Comparison of ENCODE assay signal across 28 cellular contexts in the genomic region with DNA sequence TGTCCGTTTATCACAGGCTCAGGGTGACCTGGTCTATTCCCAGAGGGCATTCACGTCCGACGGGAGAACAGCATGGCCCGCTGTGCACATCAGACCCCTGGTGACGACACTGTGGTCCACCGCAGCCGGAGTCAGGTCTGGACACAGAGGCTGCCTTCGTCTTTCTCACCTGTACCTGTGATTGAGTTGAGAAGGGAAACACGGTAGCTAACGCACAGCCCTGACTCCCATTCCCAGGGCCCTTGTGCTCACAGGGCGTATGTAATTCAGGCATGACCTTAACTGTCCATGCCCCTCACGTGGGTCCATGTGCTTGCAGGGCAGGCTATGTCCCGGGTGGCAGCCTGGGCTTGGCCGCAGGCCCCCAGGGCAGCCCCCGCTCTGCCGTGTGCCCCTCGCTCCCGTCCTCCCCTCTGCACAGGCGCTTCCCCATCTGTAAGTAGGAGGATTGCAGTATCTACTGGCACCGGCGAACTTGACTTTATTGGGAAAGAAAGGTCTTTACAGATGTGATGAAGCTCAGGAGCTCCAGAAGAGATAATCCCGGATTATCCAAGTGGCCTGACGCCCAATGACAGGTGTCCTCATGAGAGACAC.
"Had no signal": no experiment of that assay in that cellular context is flagged by ENCODE, and none has a peak within 500 bp of the region (broad histone marks: within the 10 kb centered on the region; RNA-seq: fewer than 3 reads in every experiment).

No MANE protein-coding gene starts in this region.

- H3K36me3 ChIP-seq: gastrocnemius medialis, heart left ventricle, left lung, pancreas, sigmoid colon, stomach, thyroid gland, vagina had no signal

- H3K27ac ChIP-seq: epithelial cell of prostate, gastrocnemius medialis, heart left ventricle, hepatocyte, left lung, pancreas, sigmoid colon, stomach, thyroid gland, vagina had no signal

- H3K36me3 Mint-ChIP-seq: mesothelial cell of epicardium; naive B cell; natural killer cell treated with Interleukin-12 subunit alpha and Interleukin-12 subunit beta and Interleukin-15 and Interleukin-18, amount 100 ng/mL, for 72 hours; stimulated activated effector memory CD8-positive, alpha-beta T cell treated with anti-CD3 and anti-CD28 coated beads, Interleukin-12 subunit alpha, Interleukin-12 subunit beta, amount 100 ng/mL, for 72 hours had no signal

- H3K4me1 Mint-ChIP-seq: mesothelial cell of epicardium; naive B cell; stimulated activated effector memory CD8-positive, alpha-beta T cell treated with anti-CD3 and anti-CD28 coated beads, Interleukin-12 subunit alpha, Interleukin-12 subunit beta, amount 100 ng/mL, for 72 hours had no signal

- DNase-seq: cortex of kidney; effector CD4-positive, alpha-beta T cell; foreskin fibroblast; gastrocnemius medialis; heart left ventricle; kidney; left lung; mesenchymal stem cell; mucosa of descending colon; naive B cell; occipital lobe; pancreas; right cardiac atrium; sigmoid colon; stimulated activated CD4-positive, alpha-beta T cell treated with anti-CD3 and anti-CD28 coated beads, Interleukin-2, amount 100 ng/mL, for 24 hours; stimulated activated CD4-positive, alpha-beta T cell treated with anti-CD3 and anti-CD28 coated beads, Interleukin-4, amount 100 ng/mL, for 24 hours; stimulated activated naive CD4-positive, alpha-beta T cell treated with Interleukin-2 at 50 U/mL for 16 hours; stomach; thyroid gland; trophoblast cell had no signal

- H3K9me3 ChIP-seq: gastrocnemius medialis, heart left ventricle, left lung, pancreas, sigmoid colon, stomach, thyroid gland, vagina had no signal

- H3K27ac Mint-ChIP-seq: mesothelial cell of epicardium; naive B cell; natural killer cell treated with Interleukin-12 subunit alpha and Interleukin-12 subunit beta and Interleukin-15 and Interleukin-18, amount 100 ng/mL, for 72 hours; progenitor cell of endocrine pancreas; stimulated activated effector memory CD8-positive, alpha-beta T cell treated with anti-CD3 and anti-CD28 coated beads, Interleukin-12 subunit alpha, Interleukin-12 subunit beta, amount 100 ng/mL, for 72 hours had no signal

- H3K4me3 Mint-ChIP-seq: mesothelial cell of epicardium; natural killer cell treated with Interleukin-12 subunit alpha and Interleukin-12 subunit beta and Interleukin-15 and Interleukin-18, amount 100 ng/mL, for 72 hours; stimulated activated effector memory CD8-positive, alpha-beta T cell treated with anti-CD3 and anti-CD28 coated beads, Interleukin-12 subunit alpha, Interleukin-12 subunit beta, amount 100 ng/mL, for 72 hours had no signal

- H3K4me3 ChIP-seq: gastrocnemius medialis, heart left ventricle, hepatocyte, left lung, mucosa of descending colon, pancreas, sigmoid colon, stomach, thyroid gland, vagina had no signal

- H3K9me3 Mint-ChIP-seq: mesothelial cell of epicardium; natural killer cell treated with Interleukin-12 subunit alpha and Interleukin-12 subunit beta and Interleukin-15 and Interleukin-18, amount 100 ng/mL, for 72 hours; stimulated activated effector memory CD8-positive, alpha-beta T cell treated with anti-CD3 and anti-CD28 coated beads, Interleukin-12 subunit alpha, Interleukin-12 subunit beta, amount 100 ng/mL, for 72 hours had no signal

- ATAC-seq: esophagus mucosa, gastrocnemius medialis, left lung, mucosa of descending colon, pancreas, right cardiac atrium had no signal

- H3K4me1 ChIP-seq: gastrocnemius medialis, heart left ventricle, left lung, pancreas, sigmoid colon, stomach, thyroid gland, vagina had no signal

- H3K27me3 ChIP-seq: gastrocnemius medialis, hepatocyte, pancreas, sigmoid colon, thyroid gland, vagina had no signal
